ENCODE assay signal across 8 cellular contexts in genomic region chr1:13700521-13701273, GRCh38. TPM values are rescaled to one million over a fixed set of nuclear protein-coding genes. Genes with fewer than 3 reads are reported as not detected.
A peak's percentile ranks its signal among the peaks of the same experiment; 100 is the strongest.
DNase-seq lines count a peak whose midpoint lies in the region; ATAC-seq, FAIRE-seq and TF ChIP-seq lines count a peak whose summit lies in the region.

No MANE protein-coding gene starts in this region.

- TF ChIP-seq CTCF in BE2C (IDR thresholded peaks at IDR 0.05; ENCODE audit: low read depth, low read length), result no peak
- no peak for TF ChIP-seq CTCF in D721Med (IDR thresholded peaks at IDR 0.05; ENCODE audit: insufficient read depth, missing control alignments)

- H3K9ac ChIP-seq in HUES64 (ENCODE audit: low read depth, low read length), result peak overlapping the region; percentile 79

- ATAC-seq in GM19397 (IDR thresholded peaks at IDR 0.05; ENCODE audit: unreplicated experiment), result peak; percentile 43
- peak; percentile 33 for ATAC-seq in effector memory CD8-positive, alpha-beta T cell (replicated peaks)

- H3K4me1 ChIP-seq in BE2C (no peaks in the 10 kb centered on the region), HUES64 (ENCODE audit: insufficient read depth, low read length) (0 out of 2 replicates have a peak, but pooled peaks cover 3% of the 10 kb centered on the region)

- H3K4me3 ChIP-seq in BE2C (ENCODE audit: low read depth, low read length) (peak overlapping the region; percentile 60), HUES64 (ENCODE audit: low read length) (peak overlapping the region; percentile 83)

- peaks cover 0 to 4% of the 10 kb centered on the region in 2 donors for H3K9me3 Mint-ChIP-seq in effector memory CD8-positive, alpha-beta T cell

- H3K27ac Mint-ChIP-seq in effector memory CD8-positive, alpha-beta T cell, result peak overlapping the region; percentile 99

- H3K36me3 ChIP-seq in BE2C (no peaks in the 10 kb centered on the region), HUES64 (ENCODE audit: insufficient read depth, low read length) (no peaks in the 10 kb centered on the region)

- peaks cover 44% of the 10 kb centered on the region for H3K36me3 Mint-ChIP-seq in effector memory CD8-positive, alpha-beta T cell (ENCODE audit: insufficient read depth)

- H3K27ac ChIP-seq in HUES64 (ENCODE audit: low read depth, low read length), result no peak overlapping the region

- DNase-seq in BE2C (peak; percentile 23), midbrain (lab: John Stamatoyannopoulos, UW) (peak; percentile 47), D721Med (ENCODE audit: insufficient read length, low spot score) (no peak)
- DNase-seq in activated CD4-positive, alpha-beta T cell treated with anti-CD3 and anti-CD28 coated beads, Interleukin-2, amount 50 U/mL, for 24 hours (ENCODE audit: low read depth in 1 of 2, low spot score in 1 of 2), result peak; percentile 29 to 38
- peak; percentile 40 to 59 (median 47) for DNase-seq in effector memory CD8-positive, alpha-beta T cell
- DNase-seq in stimulated activated CD8-positive, alpha-beta memory T cell treated with anti-CD3 and anti-CD28 coated beads, Interleukin-15, amount 100 ng/mL, for 48 hours (ENCODE audit: low read depth in 2 of 2), result peak; percentile 25 to 32

- peak overlapping the region; percentile 93 to 97 for H3K4me3 Mint-ChIP-seq in effector memory CD8-positive, alpha-beta T cell

- peaks cover 0 to under 1% of the 10 kb centered on the region in 2 donors for H3K27me3 Mint-ChIP-seq in effector memory CD8-positive, alpha-beta T cell

- FAIRE-seq in D721Med (lab: Jason Lieb, UNC), result no peak

- H3K4me1 Mint-ChIP-seq in effector memory CD8-positive, alpha-beta T cell (ENCODE audit: low read depth in 2 of 2), result peaks cover 29 to 45% of the 10 kb centered on the region in 2 donors

- WGBS in HUES64, result 10% methylated on average over 48 of the region's 48 CpGs

- H3K9me3 ChIP-seq in BE2C, result no peaks in the 10 kb centered on the region
- peaks cover 8% of the 10 kb centered on the region; the same call in 1 of the 2 replicates for H3K9me3 ChIP-seq in HUES64 (ENCODE audit: insufficient read depth, low read depth, low read length)

- H3K27me3 ChIP-seq in BE2C (no peaks in the 10 kb centered on the region), HUES64 (ENCODE audit: insufficient read depth, low read length) (peaks cover 44% of the 10 kb centered on the region)

RNA-seq across cellular contexts. Expression of gene PRDM2, which starts 0.7 kb away (rescaled TPM):
- 15.2 TPM for polyA plus RNA-seq in BE2C (2012; ENCODE audit: insufficient read depth, insufficient read length, low read depth)
- polyA plus RNA-seq in HUES64 (2013, experiment 1 of 2), result 15.6 TPM
- polyA plus RNA-seq in HUES64 (2013, experiment 2 of 2), result 20.2 TPM
